33 cellular contexts compared by ENCODE assay signal in genomic region chr18:22377769-22378168, GRCh38. TPM values are rescaled to one million over a fixed set of nuclear protein-coding genes. Genes with fewer than 3 reads are reported as not detected.
"Had no signal": no experiment of that assay in that cellular context is flagged by ENCODE, and none has a peak within 500 bp of the region (broad histone marks: within the 10 kb centered on the region; RNA-seq: fewer than 3 reads in every experiment).

No MANE protein-coding gene starts in this region.

- H3K4me1 ChIP-seq: neural progenitor cell, parathyroid adenoma, psoas muscle, spleen, suprapubic skin, testis, tibial artery, transverse colon, upper lobe of right lung, uterus had no signal

- H3K9ac ChIP-seq: neural progenitor cell, parathyroid adenoma had no signal

- H3K4me2 ChIP-seq: neural progenitor cell, smooth muscle cell had no signal

- H3K36me3 ChIP-seq: neural progenitor cell, ovary, spleen, suprapubic skin, tibial artery, transverse colon, upper lobe of right lung, uterus had no signal

- H3K9me3 ChIP-seq: ovary, psoas muscle, spleen, suprapubic skin, testis, tibial artery, transverse colon, upper lobe of right lung, uterus had no signal

- H2AFZ ChIP-seq: neural progenitor cell, parathyroid adenoma had no signal

- DNase-seq: natural killer cell; occipital lobe; ovary; posterior cingulate gyrus; psoas muscle; right cardiac atrium; spleen; stimulated activated CD4-positive, alpha-beta T cell treated with anti-CD3 and anti-CD28 coated beads, Interleukin-12 subunit alpha, Interleukin-12 subunit beta, amount 100 ng/mL, for 4 hours; stimulated activated CD4-positive, alpha-beta T cell treated with anti-CD3 and anti-CD28 coated beads, Interleukin-1b, Interleukin-23, amount 100 ng/mL, for 48 hours; stimulated activated CD4-positive, alpha-beta T cell treated with anti-CD3 and anti-CD28 coated beads, Interleukin-4, amount 100 ng/mL, for 1 hour; stimulated activated CD4-positive, alpha-beta T cell treated with anti-CD3 and anti-CD28 coated beads, Interleukin-4, amount 100 ng/mL, for 4 hours; stimulated activated CD8-positive, alpha-beta memory T cell treated with anti-CD3 and anti-CD28 coated beads, Interleukin-4, amount 100 ng/mL, for 48 hours; stimulated activated naive CD4-positive, alpha-beta T cell; stimulated activated naive CD8-positive, alpha-beta T cell treated with anti-CD3 and anti-CD28 coated beads, Interleukin-15, amount 100 ng/mL, for 72 hours; stimulated activated naive CD8-positive, alpha-beta T cell treated with anti-CD3 and anti-CD28 coated beads, Interleukin-15, Interleukin-2, amounts not matched to agents 100 U/mL and 50 U/mL, for 24 hours; substantia nigra; testis; tibial artery; transverse colon; upper lobe of right lung; uterus had no signal

- H3K4me3 ChIP-seq: neural progenitor cell, ovary, psoas muscle, skin epidermis, smooth muscle cell, spleen, suprapubic skin, testis, tibial artery, transverse colon, upper lobe of right lung, uterus had no signal

- H3K27ac ChIP-seq: neural progenitor cell, ovary, parathyroid adenoma, psoas muscle, skin epidermis, spleen, suprapubic skin, testis, tibial artery, transverse colon, upper lobe of right lung, uterus had no signal

- H3K27me3 ChIP-seq: ovary, spleen, suprapubic skin, testis, tibial artery, transverse colon, upper lobe of right lung, uterus had no signal

- H3K79me2 ChIP-seq: parathyroid adenoma had no signal

- ATAC-seq: natural killer cell; psoas muscle; right cardiac atrium; sciatic nerve; stimulated activated memory B cell treated with anti-CD40 and anti-IgM and Interleukin-4, amounts not matched to agents 10 μg/mL and 1 μg/mL and 100 μg/mL, for 72 hours; stimulated activated naive CD8-positive, alpha-beta T cell treated with anti-CD3 and anti-CD28 coated beads, Interleukin-15, amount 100 ng/mL, for 72 hours; stimulated activated naive CD8-positive, alpha-beta T cell treated with anti-CD3 and anti-CD28 coated beads, Interleukin-15, Interleukin-2, amounts not matched to agents 100 U/mL and 50 U/mL, for 24 hours; upper lobe of right lung had no signal

RNA-seq across cellular contexts. Expression of gene CTAGE1, which starts 39.9 kb away (rescaled TPM):
- total RNA-seq: natural killer cell, occipital lobe, osteoblast, ovary, progenitor cell of endocrine pancreas, psoas muscle, sciatic nerve, smooth muscle cell, spleen, suprapubic skin, transverse colon, upper lobe of right lung, urinary bladder, uterus had no signal
- polyA plus RNA-seq: neural cell, ovary, psoas muscle, smooth muscle cell, spleen, thymus, urinary bladder had no signal
